9 cellular contexts compared by ENCODE assay signal in the genomic region with DNA sequence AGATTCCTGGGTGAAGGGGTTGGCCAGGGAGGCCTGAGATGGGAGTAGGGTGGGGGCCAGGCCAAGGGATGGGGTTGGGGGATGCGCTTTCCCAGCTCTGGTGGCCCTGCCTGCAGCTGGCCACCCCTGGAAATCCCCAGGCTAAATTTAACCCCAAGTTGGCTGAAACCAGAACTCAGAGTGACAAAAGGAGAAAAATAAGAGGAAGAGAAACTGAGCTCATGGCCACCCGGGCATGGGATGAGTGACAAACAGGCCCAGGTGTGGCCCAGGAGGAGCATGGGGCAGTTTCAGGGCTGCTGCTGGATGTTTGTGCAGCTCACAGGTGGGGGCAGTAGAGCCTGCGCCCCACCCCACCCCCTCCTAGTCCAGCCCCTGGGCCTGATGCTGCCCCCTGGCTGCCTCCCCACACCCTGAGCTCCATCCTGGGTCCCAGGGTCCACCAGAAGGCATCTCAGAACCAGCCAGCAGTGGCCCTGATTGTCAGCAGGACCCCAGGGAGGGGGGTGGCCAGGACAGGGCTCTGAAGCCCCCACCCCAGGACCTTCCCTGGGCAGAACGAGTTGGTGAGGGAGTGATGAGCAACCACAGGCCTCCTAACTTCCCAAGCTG. TPM values are rescaled to one million over a fixed set of nuclear protein-coding genes. Genes with fewer than 3 reads are reported as not detected.
DNase-seq lines count a peak whose midpoint lies in the region; ATAC-seq and TF ChIP-seq lines count a peak whose summit lies in the region.
"Had no signal": no experiment of that assay in that cellular context is flagged by ENCODE, and none has a peak within 500 bp of the region (broad histone marks: within the 10 kb centered on the region; RNA-seq: fewer than 3 reads in every experiment).

No MANE protein-coding gene starts in this region.

- H3K4me1 ChIP-seq in BLaER1 treated with 17β-estradiol and CSF1 and Interleukin-3, amounts not matched to agents 10 nM and 100 nM = peaks cover 93 to 100% (median 99%) of the 10 kb centered on the region in 10 experiments
- H3K4me1 ChIP-seq in ascending aorta (no peaks in the 10 kb centered on the region), breast epithelium (no peaks in the 10 kb centered on the region)

- H3K9ac ChIP-seq in BLaER1 treated with 17β-estradiol and CSF1 and Interleukin-3, amounts not matched to agents 10 nM and 100 nM = peak overlapping the region; percentile 51 to 87 (median 81); a peak in 20 of 22 replicates

- H3K36me3 ChIP-seq in BLaER1 treated with 17β-estradiol and CSF1 and Interleukin-3, amounts not matched to agents 10 nM and 100 nM = no peaks in the 10 kb centered on the region
- H3K36me3 ChIP-seq in WERI-Rb-1 (no peaks in the 10 kb centered on the region), ascending aorta (no peaks in the 10 kb centered on the region), breast epithelium (no peaks in the 10 kb centered on the region)

- intact Hi-C loops in ascending aorta (cut with DNase I) (no loop called here), breast epithelium (cut with DNase I; ENCODE audit: low total_unique reads) (no loop called here)

- TF ChIP-seq CTCF in WERI-Rb-1 (IDR thresholded peaks at IDR 0.05; ENCODE audit: low read depth, low read length) = no peak
- TF ChIP-seq CTCF in ascending aorta (IDR thresholded peaks at IDR 0.05) = no peak
- no peak for TF ChIP-seq CTCF in breast epithelium (IDR thresholded peaks at IDR 0.05)

- peak overlapping the region in 1 of 10 experiments; percentile 15; a peak in 1 of 20 replicates for H3K4me3 ChIP-seq in BLaER1 treated with 17β-estradiol and CSF1 and Interleukin-3, amounts not matched to agents 10 nM and 100 nM
- H3K4me3 ChIP-seq in WERI-Rb-1 (ENCODE audit: low read depth, low read length) = no peak overlapping the region
- no peak overlapping the region for H3K4me3 ChIP-seq in ascending aorta
- no peak overlapping the region for H3K4me3 ChIP-seq in breast epithelium

- H3K4me3 Mint-ChIP-seq in T-helper 17 cell = no peak overlapping the region

- peak overlapping the region; percentile 60 to 99 (median 93); a peak in 21 of 22 replicates for H3K27ac ChIP-seq in BLaER1 treated with 17β-estradiol and CSF1 and Interleukin-3, amounts not matched to agents 10 nM and 100 nM
- H3K27ac ChIP-seq in WERI-Rb-1 (no peak overlapping the region), ascending aorta (no peak overlapping the region), breast epithelium (no peak overlapping the region)

- DNase-seq in T-helper 17 cell = no peak
- DNase-seq in WERI-Rb-1 = no peak
- DNase-seq in ascending aorta (ENCODE audit: low spot score in 2 of 2) = no peak
- no peak for DNase-seq in breast epithelium (ENCODE audit: low spot score in 2 of 2)
- DNase-seq in DMS 273 (lab: John Stamatoyannopoulos, UW; ENCODE audit: unreplicated experiment) = no peak
- DNase-seq: DMS53 had no signal

- TF ChIP-seq POLR2A in breast epithelium (IDR thresholded peaks at IDR 0.05) = no peak

- H3K27me3 Mint-ChIP-seq in T-helper 17 cell = peaks cover 4% of the 10 kb centered on the region

- peaks cover 11% of the 10 kb centered on the region for H3K4me1 Mint-ChIP-seq in T-helper 17 cell

- H3K27ac Mint-ChIP-seq in T-helper 17 cell = no peak overlapping the region

- H3K27me3 ChIP-seq in BLaER1 treated with 17β-estradiol and CSF1 and Interleukin-3, amounts not matched to agents 10 nM and 100 nM = no peaks in the 10 kb centered on the region
- H3K27me3 ChIP-seq in WERI-Rb-1 (ENCODE audit: insufficient read depth, low read depth, severe bottlenecking) (no peaks in the 10 kb centered on the region), ascending aorta (no peaks in the 10 kb centered on the region), breast epithelium (no peaks in the 10 kb centered on the region)

- H4K20me1 ChIP-seq in BLaER1 treated with 17β-estradiol and CSF1 and Interleukin-3, amounts not matched to agents 10 nM and 100 nM = no peaks in the 10 kb centered on the region

- peaks cover 2% of the 10 kb centered on the region for H3K36me3 Mint-ChIP-seq in T-helper 17 cell (ENCODE audit: low read depth)

- H3K4me2 ChIP-seq in BLaER1 treated with 17β-estradiol and CSF1 and Interleukin-3, amounts not matched to agents 10 nM and 100 nM = peak overlapping the region; percentile 77 to 99 (median 92)

- peak; percentile 89 for ATAC-seq in GM19035 (IDR thresholded peaks at IDR 0.05; ENCODE audit: unreplicated experiment)
- peak; percentile 83 for ATAC-seq in HG02970 (IDR thresholded peaks at IDR 0.05; ENCODE audit: low FRiP score, unreplicated experiment)
- ATAC-seq in T-helper 17 cell = peak; percentile 82

- H3K9me3 ChIP-seq in BLaER1 treated with 17β-estradiol and CSF1 and Interleukin-3, amounts not matched to agents 10 nM and 100 nM (replicated peaks in 1 of 11) = no peaks in the 10 kb centered on the region
- H3K9me3 ChIP-seq in T-helper 17 cell (ENCODE audit: control insufficient read depth, low read length, poor library complexity, severe bottlenecking) (no peaks in the 10 kb centered on the region), WERI-Rb-1 (ENCODE audit: severe bottlenecking) (no peaks in the 10 kb centered on the region), ascending aorta (no peaks in the 10 kb centered on the region), breast epithelium (no peaks in the 10 kb centered on the region)

RNA-seq across cellular contexts. Expression of gene IGLL5, which starts 48.0 kb away (rescaled TPM):
- 1 to 10 TPM in 1 of 2 donors, not detected in 1; 1.9 TPM for total RNA-seq in T-helper 17 cell
- 2.3 TPM for total RNA-seq in ascending aorta
- total RNA-seq in breast epithelium = 10 to 100 TPM in 2 of 3 donors, not detected in 1; 11.1 to 41.3 TPM

Comparison
In these comparisons a context has a peak if more than half of its experiments do, and no peak if none do; other contexts are left out.
1. H3K27ac ChIP-seq: peak in BLaER1 treated with 17β-estradiol and CSF1 and Interleukin-3, amounts not matched to agents 10 nM and 100 nM (11 of 11); none in WERI-Rb-1 (single experiment), ascending aorta (0 of 2) and breast epithelium (0 of 2).
2. Peak in every context shown above with its lines, with median percentiles within 50 percentile points of each other: ATAC-seq.